19 cellular contexts compared by ENCODE assay signal in the genomic region with DNA sequence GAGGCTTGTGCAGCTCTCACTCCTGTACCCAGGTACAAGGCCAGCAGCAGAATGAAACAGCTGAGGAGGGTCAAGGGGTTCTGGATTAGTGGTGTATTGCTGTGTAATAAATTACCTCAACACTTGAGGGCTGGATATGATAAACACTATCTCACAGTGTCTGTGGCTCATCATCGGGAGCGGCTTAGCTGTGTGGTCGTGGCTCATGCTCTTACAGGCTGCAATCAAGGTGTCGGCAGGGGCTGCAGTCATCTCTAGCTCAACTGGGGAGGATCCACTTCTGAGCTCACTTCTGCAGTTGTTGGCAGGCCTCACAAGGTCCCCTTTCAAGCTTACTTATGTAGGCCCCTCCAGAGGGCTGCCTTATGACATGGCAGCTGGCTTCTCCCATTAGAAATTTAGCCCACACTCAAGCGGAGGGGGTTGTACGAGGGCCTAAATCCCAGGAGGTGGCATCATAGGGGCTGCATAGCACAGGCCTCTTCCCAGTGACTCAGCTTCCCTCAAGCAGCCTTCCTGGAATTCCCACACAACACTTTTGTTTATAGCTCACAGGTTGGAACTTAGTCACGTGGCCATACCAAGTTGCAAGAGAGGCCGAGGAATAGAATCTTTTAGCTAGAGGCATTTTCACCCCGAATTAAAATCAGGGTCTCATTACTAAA.
DNase-seq lines count a peak whose midpoint lies in the region; ATAC-seq lines count a peak whose summit lies in the region.
"Had no signal": no experiment of that assay in that cellular context is flagged by ENCODE, and none has a peak within 500 bp of the region (broad histone marks: within the 10 kb centered on the region; RNA-seq: fewer than 3 reads in every experiment).

No MANE protein-coding gene starts in this region.

- H3K27me3 ChIP-seq in trophoblast cell (ENCODE audit: insufficient read depth, low read length), result no peaks in the 10 kb centered on the region
- H3K27me3 ChIP-seq in HAP-1 (ENCODE audit: low read depth), result no peaks in the 10 kb centered on the region
- H3K27me3 ChIP-seq: ascending aorta, colonic mucosa had no signal

- POLR2A ChIA-PET in activated CD4-positive, alpha-beta memory T cell treated with anti-CD3 and anti-CD28 coated beads for 36 hours (lab: Charles Lee), result interaction anchor here (1.1 to 1.7 kb wide), 2 partner anchors 36 to 60 kb away, joined by 3 read pairs; no protein-coding TSS in a partner anchor
- POLR2A ChIA-PET in activated CD4-positive, alpha-beta memory T cell treated with anti-CD3 and anti-CD28 coated beads, Interleukin-2, amount 10 ng/mL, durations not matched to agents 7 days and 5 days (lab: Charles Lee), result interaction anchor here (4.3 kb wide), 1 partner anchor 22 kb away, joined by 21 read pairs; no protein-coding TSS in a partner anchor
- POLR2A ChIA-PET in activated naive CD8-positive, alpha-beta T cell treated with anti-CD3 and anti-CD28 coated beads, Interleukin-2, amount 10 ng/mL, durations not matched to agents 7 days and 5 days (lab: Charles Lee), result interaction anchor here (0.6 to 4.3 kb wide), 3 partner anchors 22 to 243 kb away, joined by 3 to 26 read pairs (median 3); a partner anchor contains a TSS

- WGBS in trophoblast cell (ENCODE audit: extremely low coverage, insufficient coverage, insufficient read length), result no CpG with 5 or more reads among the region's 9 CpGs

- intact Hi-C loops in activated CD4-positive, alpha-beta memory T cell treated with anti-CD3 and anti-CD28 coated beads for 36 hours (cut with micrococcal nuclease), result no loop called here
- intact Hi-C loops in cardiac septum (cut with DNase I), result no loop called here

- H3K9me3 Mint-ChIP-seq in activated CD4-positive, alpha-beta memory T cell treated with anti-CD3 and anti-CD28 coated beads for 36 hours, result peaks cover 6% of the 10 kb centered on the region
- H3K9me3 Mint-ChIP-seq in activated CD4-positive, alpha-beta memory T cell treated with anti-CD3 and anti-CD28 coated beads, Interleukin-2, amount 10 ng/mL, durations not matched to agents 7 days and 5 days, result no peaks in the 10 kb centered on the region
- no peaks in the 10 kb centered on the region for H3K9me3 Mint-ChIP-seq in activated naive CD8-positive, alpha-beta T cell treated with anti-CD3 and anti-CD28 coated beads, Interleukin-2, amount 10 ng/mL, durations not matched to agents 7 days and 5 days
- H3K9me3 Mint-ChIP-seq: GM23338 had no signal

- no peak overlapping the region for H2AK5ac ChIP-seq in trophoblast cell (ENCODE audit: low read length)

- H3K9ac ChIP-seq in trophoblast cell (ENCODE audit: low read length), result no peak overlapping the region

- DNase-seq in activated CD4-positive, alpha-beta memory T cell treated with anti-CD3 and anti-CD28 coated beads for 36 hours, result peak; percentile 31
- DNase-seq in activated CD4-positive, alpha-beta memory T cell treated with anti-CD3 and anti-CD28 coated beads, Interleukin-2, amount 10 ng/mL, durations not matched to agents 7 days and 5 days, result no peak
- DNase-seq in HK-2 (ENCODE audit: unreplicated experiment) (peak; percentile 23), trophoblast cell (peak; percentile 29 to 46), caudate nucleus (lab: John Stamatoyannopoulos, UW) (no peak), HAP-1 (ENCODE audit: low spot score in 2 of 2) (no peak), cardiac septum (ENCODE audit: low spot score) (no peak)
- no peak for DNase-seq in activated naive CD8-positive, alpha-beta T cell treated with anti-CD3 and anti-CD28 coated beads, Interleukin-2, amount 10 ng/mL, durations not matched to agents 7 days and 5 days
- DNase-seq: activated CD4-positive, alpha-beta T cell treated with anti-CD3 and anti-CD28 coated beads for 1 hour; colonic mucosa; Karpas-422; left ventricle myocardium inferior; naive B cell; NCI-H1417 treated with DMSO at 0.1 percent for 48 hours; Right ventricle myocardium superior; stimulated activated naive CD4-positive, alpha-beta T cell treated with Interleukin-2 at 50 U/mL for 16 hours had no signal

- no peak overlapping the region for H3K27ac Mint-ChIP-seq in activated CD4-positive, alpha-beta memory T cell treated with anti-CD3 and anti-CD28 coated beads for 36 hours
- H3K27ac Mint-ChIP-seq in activated CD4-positive, alpha-beta memory T cell treated with anti-CD3 and anti-CD28 coated beads, Interleukin-2, amount 10 ng/mL, durations not matched to agents 7 days and 5 days, result no peak overlapping the region
- H3K27ac Mint-ChIP-seq in activated naive CD8-positive, alpha-beta T cell treated with anti-CD3 and anti-CD28 coated beads, Interleukin-2, amount 10 ng/mL, durations not matched to agents 7 days and 5 days, result peak overlapping the region; percentile 91
- H3K27ac Mint-ChIP-seq: GM23338, naive B cell had no signal

- H3K23ac ChIP-seq in trophoblast cell (ENCODE audit: low read length), result no peak overlapping the region

- in situ Hi-C loops in HAP-1 (cut with MboI; ENCODE audit: low sequenced_read_pairs), result no loop called here

- H3K4me2 ChIP-seq in trophoblast cell (ENCODE audit: low read length), result no peak overlapping the region
- H3K4me2 ChIP-seq: GM23338 had no signal

- no peaks in the 10 kb centered on the region for H3K79me1 ChIP-seq in trophoblast cell (ENCODE audit: low read length)

- H3K79me2 ChIP-seq in trophoblast cell (ENCODE audit: control insufficient read depth, insufficient read depth, low read length, poor library complexity), result no peaks in the 10 kb centered on the region

- no peak overlapping the region for H3K14ac ChIP-seq in trophoblast cell (ENCODE audit: low read length)

- H3K9me3 ChIP-seq in trophoblast cell (ENCODE audit: insufficient read depth, low read depth, low read length) (no peaks in the 10 kb centered on the region), HAP-1 (no peaks in the 10 kb centered on the region)
- H3K9me3 ChIP-seq: ascending aorta, colonic mucosa, left ventricle myocardium inferior had no signal

- no peak overlapping the region for H3K27ac ChIP-seq in trophoblast cell (ENCODE audit: low read depth, low read length)
- no peak overlapping the region for H3K27ac ChIP-seq in caudate nucleus (ENCODE audit: low read depth, low read length)
- H3K27ac ChIP-seq: ascending aorta, colonic mucosa, left ventricle myocardium inferior had no signal

- H4K8ac ChIP-seq in trophoblast cell (ENCODE audit: low read depth, low read length), result no peak overlapping the region

- H3K4me3 ChIP-seq in trophoblast cell (ENCODE audit: low read depth, low read length), result no peak overlapping the region
- H3K4me3 ChIP-seq in HAP-1, result no peak overlapping the region
- H3K4me3 ChIP-seq: ascending aorta, colonic mucosa, GM12878, GM23338, left ventricle myocardium inferior had no signal

- peak; percentile 50 for ATAC-seq in activated naive CD8-positive, alpha-beta T cell treated with anti-CD3 and anti-CD28 coated beads, Interleukin-2, amount 10 ng/mL, durations not matched to agents 7 days and 5 days (ENCODE audit: low read depth)
- ATAC-seq: GM12878, GM23338 had no signal

- no peak overlapping the region for H2BK120ac ChIP-seq in trophoblast cell (ENCODE audit: insufficient read depth, low read length, poor library complexity)

- H2BK5ac ChIP-seq in trophoblast cell (ENCODE audit: low read depth, low read length, poor library complexity), result no peak overlapping the region

- H3K4me1 ChIP-seq in trophoblast cell (ENCODE audit: control insufficient read depth in 1 of 2, insufficient read depth in 2 of 2, low read length in 2 of 2) (peaks cover 0 to 4% of the 10 kb centered on the region in 2 experiments), HAP-1 (no peaks in the 10 kb centered on the region)
- H3K4me1 ChIP-seq: ascending aorta, colonic mucosa, left ventricle myocardium inferior had no signal

- no peak overlapping the region for H2BK12ac ChIP-seq in trophoblast cell (ENCODE audit: low read length)

- H3K36me3 Mint-ChIP-seq in activated CD4-positive, alpha-beta memory T cell treated with anti-CD3 and anti-CD28 coated beads for 36 hours, result no peaks in the 10 kb centered on the region
- H3K36me3 Mint-ChIP-seq in activated CD4-positive, alpha-beta memory T cell treated with anti-CD3 and anti-CD28 coated beads, Interleukin-2, amount 10 ng/mL, durations not matched to agents 7 days and 5 days (ENCODE audit: low read depth), result peaks cover 5% of the 10 kb centered on the region
- peaks cover 5% of the 10 kb centered on the region for H3K36me3 Mint-ChIP-seq in activated naive CD8-positive, alpha-beta T cell treated with anti-CD3 and anti-CD28 coated beads, Interleukin-2, amount 10 ng/mL, durations not matched to agents 7 days and 5 days
- H3K36me3 Mint-ChIP-seq: naive B cell had no signal

- H3K4ac ChIP-seq in trophoblast cell (ENCODE audit: low read depth, low read length), result no peak overlapping the region

- H3K4me3 Mint-ChIP-seq in activated CD4-positive, alpha-beta memory T cell treated with anti-CD3 and anti-CD28 coated beads for 36 hours, result no peak overlapping the region
- H3K4me3 Mint-ChIP-seq in activated CD4-positive, alpha-beta memory T cell treated with anti-CD3 and anti-CD28 coated beads, Interleukin-2, amount 10 ng/mL, durations not matched to agents 7 days and 5 days, result no peak overlapping the region
- H3K4me3 Mint-ChIP-seq in activated naive CD8-positive, alpha-beta T cell treated with anti-CD3 and anti-CD28 coated beads, Interleukin-2, amount 10 ng/mL, durations not matched to agents 7 days and 5 days, result no peak overlapping the region
- H3K4me3 Mint-ChIP-seq: GM23338 had no signal

- peaks cover 33% of the 10 kb centered on the region for H3K4me1 Mint-ChIP-seq in activated CD4-positive, alpha-beta memory T cell treated with anti-CD3 and anti-CD28 coated beads for 36 hours (ENCODE audit: low read depth)
- H3K4me1 Mint-ChIP-seq in activated CD4-positive, alpha-beta memory T cell treated with anti-CD3 and anti-CD28 coated beads, Interleukin-2, amount 10 ng/mL, durations not matched to agents 7 days and 5 days, result peaks cover 36% of the 10 kb centered on the region
- H3K4me1 Mint-ChIP-seq in activated naive CD8-positive, alpha-beta T cell treated with anti-CD3 and anti-CD28 coated beads, Interleukin-2, amount 10 ng/mL, durations not matched to agents 7 days and 5 days, result peaks cover 38% of the 10 kb centered on the region

- H4K91ac ChIP-seq in trophoblast cell (ENCODE audit: low read depth, low read length), result no peak overlapping the region

- CTCF ChIA-PET in activated CD4-positive, alpha-beta memory T cell treated with anti-CD3 and anti-CD28 coated beads for 36 hours (lab: Charles Lee), result no interaction called here
- CTCF ChIA-PET in activated CD4-positive, alpha-beta memory T cell treated with anti-CD3 and anti-CD28 coated beads, Interleukin-2, amount 10 ng/mL, durations not matched to agents 7 days and 5 days (lab: Charles Lee), result no interaction called here

- no peaks in the 10 kb centered on the region for H3K27me3 Mint-ChIP-seq in activated CD4-positive, alpha-beta memory T cell treated with anti-CD3 and anti-CD28 coated beads for 36 hours
- no peaks in the 10 kb centered on the region for H3K27me3 Mint-ChIP-seq in activated CD4-positive, alpha-beta memory T cell treated with anti-CD3 and anti-CD28 coated beads, Interleukin-2, amount 10 ng/mL, durations not matched to agents 7 days and 5 days
- H3K27me3 Mint-ChIP-seq in activated naive CD8-positive, alpha-beta T cell treated with anti-CD3 and anti-CD28 coated beads, Interleukin-2, amount 10 ng/mL, durations not matched to agents 7 days and 5 days, result no peaks in the 10 kb centered on the region
- H3K27me3 Mint-ChIP-seq: naive B cell had no signal

- no peak overlapping the region for H4K12ac ChIP-seq in trophoblast cell (ENCODE audit: low read depth, low read length)

- no peak overlapping the region for H3K18ac ChIP-seq in trophoblast cell (ENCODE audit: low read length)

- H2AFZ ChIP-seq in trophoblast cell (ENCODE audit: insufficient read depth, low read length, poor library complexity), result no peak overlapping the region
- H2AFZ ChIP-seq: GM23338 had no signal

- H3K36me3 ChIP-seq in trophoblast cell (ENCODE audit: control insufficient read depth in 1 of 2, insufficient read depth in 2 of 2, low read length in 2 of 2), result no peaks in the 10 kb centered on the region
- no peaks in the 10 kb centered on the region for H3K36me3 ChIP-seq in HAP-1 (replicated peaks)
- H3K36me3 ChIP-seq: ascending aorta, colonic mucosa, left ventricle myocardium inferior had no signal

Comparison
In these comparisons a context has a peak if more than half of its experiments do, and no peak if none do; other contexts are left out.
1. DNase-seq: peak in activated CD4-positive, alpha-beta memory T cell treated with anti-CD3 and anti-CD28 coated beads for 36 hours (single experiment), HK-2 (single experiment) and trophoblast cell (2 of 2); none in activated CD4-positive, alpha-beta memory T cell treated with anti-CD3 and anti-CD28 coated beads, Interleukin-2, amount 10 ng/mL, durations not matched to agents 7 days and 5 days (single experiment), activated naive CD8-positive, alpha-beta T cell treated with anti-CD3 and anti-CD28 coated beads, Interleukin-2, amount 10 ng/mL, durations not matched to agents 7 days and 5 days (single experiment), caudate nucleus (0 of 61), HAP-1 (0 of 2) and cardiac septum (single experiment).